ENCODE assay signal across 1 cellular context in genomic region chr12:46489951-46490388, GRCh38.
A peak's percentile ranks its signal among the peaks of the same experiment; 100 is the strongest.
TF ChIP-seq lines count a peak whose summit lies in the region.

No MANE protein-coding gene starts in this region.

TF ChIP-seq in HCT116, 20 proteins besides CTCF, POLR2A, EP300 and RAD21 (continued from another document):
- TF ChIP-seq REST (IDR thresholded peaks at IDR 0.05; ENCODE audit: low read depth), result no peak
- TF ChIP-seq POLR2AphosphoS5 (IDR thresholded peaks at IDR 0.05; ENCODE audit: low read depth, low read length), result peak; percentile 62
- TF ChIP-seq EZH2phosphoT487 (IDR thresholded peaks at IDR 0.05; ENCODE audit: borderline replicate concordance), result no peak
- TF ChIP-seq CEBPB (IDR thresholded peaks at IDR 0.05; ENCODE audit: low read depth), result peak; percentile 47
- no peak for TF ChIP-seq SRF (IDR thresholded peaks at IDR 0.05; ENCODE audit: low read depth)
- no peak for TF ChIP-seq EGR1 (IDR thresholded peaks at IDR 0.05; ENCODE audit: low read depth)
- peak; percentile 62 for TF ChIP-seq CBX3 (IDR thresholded peaks at IDR 0.05; ENCODE audit: low read depth)
- TF ChIP-seq TCF7L2 (IDR thresholded peaks at IDR 0.05; ENCODE audit: borderline replicate concordance, extremely low read depth, insufficient read depth, insufficient read length), result peak; percentile 44
- no peak for TF ChIP-seq ZFX (IDR thresholded peaks at IDR 0.05)
- TF ChIP-seq ELF1 (IDR thresholded peaks at IDR 0.05; ENCODE audit: borderline replicate concordance, low read depth), result no peak
- TF ChIP-seq ATF3 (IDR thresholded peaks at IDR 0.05), result no peak
- TF ChIP-seq YY1 (IDR thresholded peaks at IDR 0.05; ENCODE audit: extremely low read depth, insufficient replicate concordance, low read depth, low read length), result peak; percentile 16
- TF ChIP-seq JUND (IDR thresholded peaks at IDR 0.05), result peak; percentile 48; the same call in 1 of the 2 replicates
- peak; percentile 84 for TF ChIP-seq MAX (IDR thresholded peaks at IDR 0.05)
